ENCODE assay signal across 13 cellular contexts in the genomic region with DNA sequence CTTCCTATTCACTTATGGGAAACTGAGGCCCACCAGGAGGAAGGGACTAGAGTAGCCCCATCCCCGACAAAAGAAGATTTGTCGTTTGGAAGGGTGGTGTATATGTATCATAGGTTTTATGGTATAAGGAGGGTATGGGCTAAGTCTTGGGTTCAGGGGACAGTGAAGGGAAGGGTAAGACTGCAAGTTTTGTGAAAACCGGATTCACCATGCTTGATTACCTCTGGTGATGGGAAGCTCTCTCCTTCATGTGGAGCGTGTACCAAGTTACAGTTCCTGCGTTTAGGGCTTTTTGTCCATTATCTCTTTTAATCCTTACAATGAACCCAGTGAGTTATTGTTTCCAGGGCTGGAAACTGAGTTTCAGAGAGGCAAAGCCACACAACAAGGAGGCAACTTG. TPM values are rescaled to one million over a fixed set of nuclear protein-coding genes. Genes with fewer than 3 reads are reported as not detected.
DNase-seq lines count a peak whose midpoint lies in the region; ATAC-seq and TF ChIP-seq lines count a peak whose summit lies in the region.
"Had no signal": no experiment of that assay in that cellular context is flagged by ENCODE, and none has a peak within 500 bp of the region (broad histone marks: within the 10 kb centered on the region; RNA-seq: fewer than 3 reads in every experiment).

No MANE protein-coding gene starts in this region.

- H3K9me3 Mint-ChIP-seq in activated CD8-positive, alpha-beta memory T cell treated with anti-CD3 and anti-CD28 coated beads, Interleukin-2, amount 10 ng/mL, durations not matched to agents 7 days and 5 days (ENCODE audit: low read depth) = no peaks in the 10 kb centered on the region
- H3K9me3 Mint-ChIP-seq in T-cell (no peaks in the 10 kb centered on the region), endothelial cell (ENCODE audit: unreplicated experiment) (no peaks in the 10 kb centered on the region)
- no peaks in the 10 kb centered on the region for H3K9me3 Mint-ChIP-seq in stimulated activated effector memory CD8-positive, alpha-beta T cell treated with anti-CD3 and anti-CD28 coated beads, Interleukin-12 subunit alpha, Interleukin-12 subunit beta, amount 100 ng/mL, for 72 hours

- H3K4me1 ChIP-seq in aorta (ENCODE audit: control insufficient read depth in 1 of 2, insufficient read depth in 2 of 2, low read length in 2 of 2) = no peaks in the 10 kb centered on the region

- no peak overlapping the region for H3K27ac ChIP-seq in aorta (ENCODE audit: low read depth in 1 of 2, low read length in 2 of 2)

- H3K4me3 ChIP-seq in aorta (ENCODE audit: low read length in 2 of 2) = no peak overlapping the region
- H3K4me3 ChIP-seq: smooth muscle cell had no signal

- no peaks in the 10 kb centered on the region for H3K27me3 Mint-ChIP-seq in activated CD8-positive, alpha-beta memory T cell treated with anti-CD3 and anti-CD28 coated beads, Interleukin-2, amount 10 ng/mL, durations not matched to agents 7 days and 5 days
- H3K27me3 Mint-ChIP-seq in T-cell = no peaks in the 10 kb centered on the region
- H3K27me3 Mint-ChIP-seq in endothelial cell (ENCODE audit: unreplicated experiment) = peaks cover 12% of the 10 kb centered on the region

- peak overlapping the region; percentile 23 for H3K4me3 Mint-ChIP-seq in activated CD8-positive, alpha-beta memory T cell treated with anti-CD3 and anti-CD28 coated beads, Interleukin-2, amount 10 ng/mL, durations not matched to agents 7 days and 5 days
- peak overlapping the region in 1 of 3 donors; percentile 90 for H3K4me3 Mint-ChIP-seq in T-cell
- H3K4me3 Mint-ChIP-seq in endothelial cell (ENCODE audit: unreplicated experiment) = peak overlapping the region; percentile 66
- H3K4me3 Mint-ChIP-seq in stimulated activated effector memory CD8-positive, alpha-beta T cell treated with anti-CD3 and anti-CD28 coated beads, Interleukin-12 subunit alpha, Interleukin-12 subunit beta, amount 100 ng/mL, for 72 hours = peak overlapping the region; percentile 98

- peaks cover 65% of the 10 kb centered on the region for H3K4me1 Mint-ChIP-seq in activated CD8-positive, alpha-beta memory T cell treated with anti-CD3 and anti-CD28 coated beads, Interleukin-2, amount 10 ng/mL, durations not matched to agents 7 days and 5 days
- H3K4me1 Mint-ChIP-seq in T-cell = peaks cover 60 to 68% (median 64%) of the 10 kb centered on the region in 3 donors
- peaks cover 57% of the 10 kb centered on the region for H3K4me1 Mint-ChIP-seq in endothelial cell (ENCODE audit: unreplicated experiment)
- H3K4me1 Mint-ChIP-seq in stimulated activated effector memory CD8-positive, alpha-beta T cell treated with anti-CD3 and anti-CD28 coated beads, Interleukin-12 subunit alpha, Interleukin-12 subunit beta, amount 100 ng/mL, for 72 hours = peaks cover 55% of the 10 kb centered on the region

- CTCF ChIA-PET in activated CD8-positive, alpha-beta memory T cell treated with anti-CD3 and anti-CD28 coated beads, Interleukin-2, amount 10 ng/mL, durations not matched to agents 7 days and 5 days (lab: Charles Lee) = interaction anchor here (0.8 to 2.3 kb wide), 5 partner anchors 13 to 131 kb away, joined by 3 to 13 read pairs (median 7); a partner anchor contains a TSS
- CTCF ChIA-PET in T-cell (lab: Charles Lee) = no interaction called here

- DNase-seq in activated CD8-positive, alpha-beta memory T cell treated with anti-CD3 and anti-CD28 coated beads, Interleukin-2, amount 10 ng/mL, durations not matched to agents 7 days and 5 days = no peak
- no peak for DNase-seq in activated CD8-positive, alpha-beta memory T cell treated with anti-CD3 and anti-CD28 coated beads, Interleukin-2, amount 50 U/mL, for 48 hours
- no peak for DNase-seq in T-cell
- no peak for DNase-seq in endothelial cell (ENCODE audit: low spot score)
- no peak for DNase-seq in stimulated activated effector memory CD8-positive, alpha-beta T cell treated with anti-CD3 and anti-CD28 coated beads, Interleukin-12 subunit alpha, Interleukin-12 subunit beta, amount 100 ng/mL, for 72 hours (ENCODE audit: low spot score in 2 of 2)
- DNase-seq in aorta = no peak
- DNase-seq in NCI-H774 (lab: John Stamatoyannopoulos, UW) = no peak
- DNase-seq: Karpas-422, left cardiac atrium, NCI-H187, NCI-H526 treated with DMSO at 0.1 percent for 48 hours had no signal

- H3K27me3 ChIP-seq in aorta (ENCODE audit: control insufficient read depth in 1 of 2, insufficient read depth in 2 of 2, low read length in 1 of 2) = no peaks in the 10 kb centered on the region

- no peak for ATAC-seq in activated CD8-positive, alpha-beta memory T cell treated with anti-CD3 and anti-CD28 coated beads, Interleukin-2, amount 10 ng/mL, durations not matched to agents 7 days and 5 days
- no peak for ATAC-seq in T-cell (replicated peaks in 1 of 4)
- ATAC-seq in stimulated activated effector memory CD8-positive, alpha-beta T cell treated with anti-CD3 and anti-CD28 coated beads, Interleukin-12 subunit alpha, Interleukin-12 subunit beta, amount 100 ng/mL, for 72 hours = no peak
- no peak for ATAC-seq in aorta (ENCODE audit: low FRiP score)
- ATAC-seq in GM19397 (IDR thresholded peaks at IDR 0.05; ENCODE audit: unreplicated experiment) = no peak
- ATAC-seq: left cardiac atrium had no signal

- H3K36me3 ChIP-seq in aorta (ENCODE audit: control insufficient read depth in 1 of 2, insufficient read depth in 2 of 2, low read length in 1 of 2) = no peaks in the 10 kb centered on the region

- 88 to 90% methylated on average over 5 of the region's 5 CpGs for WGBS in aorta, 2 donors

- intact Hi-C loops in aorta (cut with DNase I) = no loop called here

- H3K9me3 ChIP-seq in aorta (ENCODE audit: control insufficient read depth, low read length) = no peaks in the 10 kb centered on the region

- peak overlapping the region; percentile 67 for H3K27ac Mint-ChIP-seq in activated CD8-positive, alpha-beta memory T cell treated with anti-CD3 and anti-CD28 coated beads, Interleukin-2, amount 10 ng/mL, durations not matched to agents 7 days and 5 days
- H3K27ac Mint-ChIP-seq in T-cell (peak overlapping the region; percentile 61 to 79), endothelial cell (ENCODE audit: unreplicated experiment) (peak overlapping the region; percentile 57)
- H3K27ac Mint-ChIP-seq in stimulated activated effector memory CD8-positive, alpha-beta T cell treated with anti-CD3 and anti-CD28 coated beads, Interleukin-12 subunit alpha, Interleukin-12 subunit beta, amount 100 ng/mL, for 72 hours = peak overlapping the region; percentile 94

- TF ChIP-seq CTCF in endothelial cell (IDR thresholded peaks at IDR 0.05; ENCODE audit: unreplicated experiment) = no peak

- peaks cover 23% of the 10 kb centered on the region for H3K36me3 Mint-ChIP-seq in activated CD8-positive, alpha-beta memory T cell treated with anti-CD3 and anti-CD28 coated beads, Interleukin-2, amount 10 ng/mL, durations not matched to agents 7 days and 5 days
- H3K36me3 Mint-ChIP-seq in T-cell (no peaks in the 10 kb centered on the region), endothelial cell (ENCODE audit: low read depth, unreplicated experiment) (peaks cover 20% of the 10 kb centered on the region)
- peaks cover 81% of the 10 kb centered on the region for H3K36me3 Mint-ChIP-seq in stimulated activated effector memory CD8-positive, alpha-beta T cell treated with anti-CD3 and anti-CD28 coated beads, Interleukin-12 subunit alpha, Interleukin-12 subunit beta, amount 100 ng/mL, for 72 hours

- POLR2A ChIA-PET in T-cell (lab: Charles Lee) = no interaction called here

RNA-seq across cellular contexts. Expression of a gene that starts 3.8 kb away (rescaled TPM):
- total RNA-seq in activated CD8-positive, alpha-beta memory T cell treated with anti-CD3 and anti-CD28 coated beads, Interleukin-2, amount 10 ng/mL, durations not matched to agents 7 days and 5 days = 100 to 1,000 TPM; 223 to 308 TPM
- total RNA-seq in T-cell (100 to 1,000 TPM in 3 of 5 donors, 10 to 100 TPM in 2; 77.4 to 113 (median 101) TPM), endothelial cell (ENCODE audit: unreplicated experiment) (246 TPM), aorta (100 to 1,000 TPM; 119 to 192 TPM)
- polyA plus RNA-seq in aorta = 10 to 100 TPM; 56.0 to 63.2 TPM

RNA-seq across cellular contexts. Expression of a gene that starts 12.8 kb away (rescaled TPM):
- 1 to 10 TPM; 4.3 to 4.5 TPM for total RNA-seq in activated CD8-positive, alpha-beta memory T cell treated with anti-CD3 and anti-CD28 coated beads, Interleukin-2, amount 10 ng/mL, durations not matched to agents 7 days and 5 days
- total RNA-seq in T-cell (10 to 100 TPM in 2 of 5 donors, 1 to 10 TPM in 3; 5.6 to 14.6 (median 10.0) TPM), endothelial cell (ENCODE audit: unreplicated experiment) (0.33 TPM), aorta (1 to 10 TPM in 1 of 2 donors, under 1 TPM in 1; 0.88 to 2.5 TPM)
- polyA plus RNA-seq in aorta = under 1 TPM in 1 of 2 donors, not detected in 1; 0.67 TPM

RNA-seq across cellular contexts. Expression of a gene that starts 14.2 kb away (rescaled TPM):
- total RNA-seq in activated CD8-positive, alpha-beta memory T cell treated with anti-CD3 and anti-CD28 coated beads, Interleukin-2, amount 10 ng/mL, durations not matched to agents 7 days and 5 days = 1 to 10 TPM; 3.1 to 4.3 TPM
- total RNA-seq in T-cell = 1 to 10 TPM; 1.7 to 2.5 (median 2.2) TPM
- total RNA-seq in endothelial cell (ENCODE audit: unreplicated experiment) = 25.3 TPM
- total RNA-seq in aorta = 10 to 100 TPM in 1 of 2 donors, 1 to 10 TPM in 1; 8.1 to 11.6 TPM
- polyA plus RNA-seq in aorta = 10 to 100 TPM in 1 of 2 donors, 1 to 10 TPM in 1; 7.0 to 13.1 TPM

RNA-seq across cellular contexts. Expression of a gene that starts 43.3 kb away (rescaled TPM):
- 10 to 100 TPM in 1 of 2 experiments, 1 to 10 TPM in 1; 5.6 to 98.6 TPM for total RNA-seq in activated CD8-positive, alpha-beta memory T cell treated with anti-CD3 and anti-CD28 coated beads, Interleukin-2, amount 10 ng/mL, durations not matched to agents 7 days and 5 days
- total RNA-seq in T-cell (1,000 to 10,000 TPM in 1 of 5 donors, 100 to 1,000 TPM in 1, 10 to 100 TPM in 1, 1 to 10 TPM in 2; 6.7 to 1,173 (median 10.4) TPM), endothelial cell (ENCODE audit: unreplicated experiment) (64.2 TPM), aorta (100 to 1,000 TPM in 1 of 2 donors, 1 to 10 TPM in 1; 3.1 to 754 TPM)
- polyA plus RNA-seq in aorta = 100 to 1,000 TPM in 1 of 2 donors, 10 to 100 TPM in 1; 18.4 to 105 TPM
